In genomic region chr9:33166263-33167083, GRCh38 we compare ENCODE assay signal across 8 cellular contexts. TPM values are rescaled to one million over a fixed set of nuclear protein-coding genes. Genes with fewer than 3 reads are reported as not detected.
DNase-seq lines count a peak whose midpoint lies in the region; ATAC-seq and TF ChIP-seq lines count a peak whose summit lies in the region.

No MANE protein-coding gene starts in this region.

- H3K4me1 ChIP-seq in ACC112 (ENCODE audit: control insufficient read depth, insufficient read depth, low read length, unreplicated experiment) = peaks cover 39% of the 10 kb centered on the region
- peaks cover 69 to 70% of the 10 kb centered on the region in 2 experiments for H3K4me1 ChIP-seq in neutrophil (ENCODE audit: control insufficient read depth in 1 of 2, insufficient read depth in 1 of 2, low read depth in 1 of 2, low read length in 1 of 2)

- in situ Hi-C loops in GM13976 (cut with MboI; ENCODE audit: low sequenced_read_pairs, unreplicated experiment) = no loop called here

- peak overlapping the region; percentile 95 for H3K27ac Mint-ChIP-seq in activated B cell treated with CpG ODN at 0.5 μM for 24 hours

- H3K27ac ChIP-seq in ACC112 (ENCODE audit: low read depth, low read length) (peak overlapping the region; percentile 97), neutrophil (peak overlapping the region; percentile 99)

- H2AFZ ChIP-seq in ACC112 (ENCODE audit: low read length, unreplicated experiment) = no peak overlapping the region

- H3K27me3 ChIP-seq in ACC112 (ENCODE audit: insufficient read depth, low read length) = no peaks in the 10 kb centered on the region
- no peaks in the 10 kb centered on the region for H3K27me3 ChIP-seq in neutrophil

- H3K79me2 ChIP-seq in ACC112 (ENCODE audit: control insufficient read depth, insufficient read depth, low read length, unreplicated experiment) = peaks cover 55% of the 10 kb centered on the region

- CTCF ChIA-PET in activated B cell treated with CpG ODN at 0.5 μM for 24 hours (lab: Charles Lee) = interaction anchor here (1.0 to 1.9 kb wide), 8 partner anchors 23 to 86 kb away, joined by 3 to 25 read pairs (median 6); no protein-coding TSS in a partner anchor

- ATAC-seq in GM19043 (IDR thresholded peaks at IDR 0.05; ENCODE audit: low read depth, unreplicated experiment) = peak; percentile 1
- ATAC-seq in HG03442 (IDR thresholded peaks at IDR 0.05; ENCODE audit: unreplicated experiment) = peak; percentile 8
- peak; percentile 10 for ATAC-seq in activated B cell treated with CpG ODN at 0.5 μM for 24 hours (ENCODE audit: low read depth)

- peaks cover 68% of the 10 kb centered on the region for H3K4me1 Mint-ChIP-seq in activated B cell treated with CpG ODN at 0.5 μM for 24 hours

- POLR2A ChIA-PET in activated B cell treated with CpG ODN at 0.5 μM for 24 hours (lab: Charles Lee) = interaction anchor here (0.6 to 18.9 kb wide), 18 partner anchors 10 to 141 kb away, joined by 3 to 593 read pairs (median 10); partner anchors contain the start of genes BAG1, CHMP5, DNAJA1 and NFX1

- TF ChIP-seq CTCF in activated B cell treated with CpG ODN at 0.5 μM for 24 hours (IDR thresholded peaks at IDR 0.05) (no peak), neutrophil (IDR thresholded peaks at IDR 0.05) (no peak), GM13976 (IDR thresholded peaks at IDR 0.05; ENCODE audit: borderline replicate concordance, control extremely low read depth, extremely low read depth, insufficient read depth, missing control alignments) (no peak)

- intact Hi-C loops in activated B cell treated with CpG ODN at 0.5 μM for 24 hours (cut with micrococcal nuclease) = loop anchor here (1.0 to 10.0 kb wide), 12 partner anchors 7 to 612 kb away; partner anchors contain the start of genes BAG1, DNAJA1, NFX1 and SMIM27

- H3K9me3 ChIP-seq in neutrophil = no peaks in the 10 kb centered on the region

- H3K9me3 Mint-ChIP-seq in activated B cell treated with CpG ODN at 0.5 μM for 24 hours = no peaks in the 10 kb centered on the region

- peak; percentile 55 for DNase-seq in activated B cell treated with CpG ODN at 0.5 μM for 24 hours
- peak; percentile 42 for DNase-seq in fibroblast of gingiva (ENCODE audit: low read depth)
- no peak for DNase-seq in midbrain (lab: John Stamatoyannopoulos, UW)
- DNase-seq in GM13976 (ENCODE audit: low spot score) = no peak

- peaks cover 30% of the 10 kb centered on the region for H3K36me3 Mint-ChIP-seq in activated B cell treated with CpG ODN at 0.5 μM for 24 hours (ENCODE audit: low read depth)

- H3K4me3 ChIP-seq in ACC112 (ENCODE audit: low read depth, low read length) (peak overlapping the region; percentile 93), neutrophil (ENCODE audit: low read depth in 1 of 2, low read length in 1 of 2) (peak overlapping the region; percentile 95 to 97)

- H3K4me3 Mint-ChIP-seq in activated B cell treated with CpG ODN at 0.5 μM for 24 hours = peak overlapping the region; percentile 97

- H3K27me3 Mint-ChIP-seq in activated B cell treated with CpG ODN at 0.5 μM for 24 hours = no peaks in the 10 kb centered on the region

- H3K36me3 ChIP-seq in ACC112 (ENCODE audit: insufficient read depth, low read length) (no peaks in the 10 kb centered on the region), neutrophil (no peaks in the 10 kb centered on the region)

RNA-seq across cellular contexts. Expression of gene B4GALT1, which starts 0.7 kb away (rescaled TPM):
- total RNA-seq in activated B cell treated with CpG ODN at 0.5 μM for 24 hours = 111 and 118 TPM in 2 replicates

Comparison
In these comparisons a context has a peak if more than half of its experiments do, and no peak if none do; other contexts are left out.
1. DNase-seq: peak in activated B cell treated with CpG ODN at 0.5 μM for 24 hours (single experiment) and fibroblast of gingiva (single experiment); none in midbrain (single experiment) and GM13976 (single experiment).
2. Peak in every context shown above with its lines, with median percentiles within 50 percentile points of each other: ATAC-seq.